9 cellular contexts compared by ENCODE assay signal in the genomic region with DNA sequence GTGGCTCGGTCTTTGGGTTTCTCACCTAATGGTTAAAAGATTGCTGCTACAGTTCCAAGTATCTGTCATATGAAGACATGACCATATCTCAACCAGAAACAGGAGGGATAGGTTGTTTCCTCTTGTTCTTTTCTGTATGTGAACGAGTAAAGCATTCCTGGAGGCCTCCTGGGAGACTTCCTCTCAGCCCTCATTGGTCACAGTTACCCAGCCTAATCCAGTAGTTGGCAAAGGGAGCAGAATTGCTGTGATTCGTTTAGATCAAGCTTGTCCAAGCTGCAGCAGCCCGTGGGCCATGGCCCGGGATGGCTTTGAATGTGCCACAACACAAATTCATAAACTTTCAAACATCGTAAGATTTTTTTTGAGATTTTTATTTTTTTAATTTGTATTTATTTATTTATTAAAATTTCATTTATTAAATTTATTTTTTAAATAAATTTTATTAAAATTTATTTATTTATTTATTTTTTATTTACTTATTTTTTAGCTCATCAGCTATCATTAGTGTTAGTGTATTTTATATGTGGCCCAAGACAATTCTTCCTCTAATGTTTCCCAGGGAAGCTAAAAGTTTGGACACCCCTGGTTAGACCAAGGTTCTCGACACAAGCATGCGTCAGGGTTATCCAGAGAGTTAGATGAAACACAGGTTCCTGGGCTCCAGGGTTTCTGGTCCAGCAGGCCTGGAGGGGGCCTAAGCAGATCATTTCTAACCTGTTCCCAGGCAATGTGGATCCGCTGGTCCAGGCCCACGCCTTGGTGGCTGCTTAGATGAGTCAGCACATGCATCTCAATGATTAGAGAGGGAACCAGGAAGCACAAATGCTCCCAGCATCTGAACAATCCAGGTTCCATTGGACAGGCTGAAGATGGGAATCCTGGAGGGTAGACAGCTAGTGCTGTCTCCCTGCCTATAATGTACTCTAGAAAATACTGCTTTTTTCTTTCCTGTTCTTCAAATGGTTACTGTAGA. TPM values are rescaled to one million over a fixed set of nuclear protein-coding genes. Genes with fewer than 3 reads are reported as not detected.
A peak's percentile ranks its signal among the peaks of the same experiment; 100 is the strongest.
DNase-seq lines count a peak whose midpoint lies in the region; TF ChIP-seq lines count a peak whose summit lies in the region.
"Had no signal": no experiment of that assay in that cellular context is flagged by ENCODE, and none has a peak within 500 bp of the region (broad histone marks: within the 10 kb centered on the region; RNA-seq: fewer than 3 reads in every experiment).

No MANE protein-coding gene starts in this region.

- no peaks in the 10 kb centered on the region for H3K4me1 ChIP-seq in endodermal cell (ENCODE audit: control insufficient read depth, insufficient read depth, low read length)

- no peak overlapping the region for H3K4me3 Mint-ChIP-seq in endodermal cell
- H3K4me3 Mint-ChIP-seq in osteocyte (ENCODE audit: unreplicated experiment), result no peak overlapping the region

- H3K36me3 Mint-ChIP-seq in endodermal cell (ENCODE audit: low read depth) (peaks cover 78% of the 10 kb centered on the region), osteocyte (ENCODE audit: unreplicated experiment) (peaks cover 44% of the 10 kb centered on the region)

- 95 to 100% methylated on average over 4 to 9 of the region's 10 CpGs for WGBS in endodermal cell (ENCODE audit: insufficient coverage in 1 of 2, insufficient read length in 1 of 2), 2 experiments

- no peaks in the 10 kb centered on the region for H3K27me3 Mint-ChIP-seq in endodermal cell (ENCODE audit: insufficient read depth)
- H3K27me3 Mint-ChIP-seq in osteocyte (ENCODE audit: unreplicated experiment), result no peaks in the 10 kb centered on the region

- H3K9ac ChIP-seq in endodermal cell (ENCODE audit: extremely low read depth, low read length, poor library complexity, severe bottlenecking), result no peak overlapping the region

- H3K9me3 Mint-ChIP-seq in endodermal cell (peaks cover 37% of the 10 kb centered on the region), osteocyte (ENCODE audit: unreplicated experiment) (no peaks in the 10 kb centered on the region)

- DNase-seq in NCI-H82 (lab: John Stamatoyannopoulos, UW) (peak; percentile 19), NCI-H82 treated with DMSO at 0.1 percent for 48 hours (lab: John Stamatoyannopoulos, UW; ENCODE audit: unreplicated experiment) (no peak), NCI-H69 (lab: John Stamatoyannopoulos, UW) (peak; percentile 1), endodermal cell (no peak), osteocyte (ENCODE audit: extremely low spot score, unreplicated experiment) (no peak), NCI-H2029 treated with DMSO at 0.1 percent for 48 hours (lab: John Stamatoyannopoulos, UW) (no peak), NCI-H1436 (lab: John Stamatoyannopoulos, UW) (no peak), GM19240 (ENCODE audit: insufficient read length, low spot score) (no peak)

- TF ChIP-seq CTCF in endodermal cell (conservative IDR thresholded peaks at IDR 0.05) (no peak), osteocyte (IDR thresholded peaks at IDR 0.05) (no peak)

- H3K27me3 ChIP-seq in endodermal cell (ENCODE audit: control insufficient read depth, insufficient read depth, low read length, poor library complexity, severe bottlenecking), result no peaks in the 10 kb centered on the region

- no peaks in the 10 kb centered on the region for H3K4me1 Mint-ChIP-seq in endodermal cell
- H3K4me1 Mint-ChIP-seq in osteocyte (ENCODE audit: unreplicated experiment), result peaks cover 19% of the 10 kb centered on the region

- no peak overlapping the region for H3K4me3 ChIP-seq in endodermal cell (ENCODE audit: low read length)
- H3K4me3 ChIP-seq: thoracic aorta had no signal

- peaks cover 74% of the 10 kb centered on the region for H3K36me3 ChIP-seq in endodermal cell (ENCODE audit: control insufficient read depth, insufficient read depth, low read length)

- peak overlapping the region; percentile 7 for H3K27ac Mint-ChIP-seq in endodermal cell
- peak overlapping the region; percentile 92 for H3K27ac Mint-ChIP-seq in osteocyte (ENCODE audit: unreplicated experiment)

- H3K27ac ChIP-seq in endodermal cell (ENCODE audit: low read depth, low read length), result no peak overlapping the region

- H3K9me3 ChIP-seq in endodermal cell (ENCODE audit: control insufficient read depth, low read length), result peaks cover 24% of the 10 kb centered on the region
- H3K9me3 ChIP-seq: thoracic aorta had no signal

RNA-seq across cellular contexts. Expression of a gene that starts 25.6 kb away (rescaled TPM):
- 100 to 1,000 TPM; 104 to 123 TPM for total RNA-seq in endodermal cell
- polyA plus RNA-seq in endodermal cell (2013, experiment 1 of 2), result 106 TPM
- 101 TPM for polyA plus RNA-seq in endodermal cell (2013, experiment 2 of 2)
- 65.3 and 68.5 TPM in 2 replicates for total RNA-seq in osteocyte

RNA-seq across cellular contexts. Expression of a gene that starts 25.9 kb away (rescaled TPM):
- total RNA-seq in endodermal cell (10 to 100 TPM; 88.7 to 93.9 TPM), osteocyte (56.2 and 57.6 TPM in 2 replicates)
- 89.2 TPM for polyA plus RNA-seq in endodermal cell (2013, experiment 1 of 2)
- 81.8 TPM for polyA plus RNA-seq in endodermal cell (2013, experiment 2 of 2)

Comparison
In these comparisons a context has a peak if more than half of its experiments do, and no peak if none do; other contexts are left out.
1. DNase-seq: peak in NCI-H82 (single experiment) and NCI-H69 (single experiment); none in NCI-H82 treated with DMSO at 0.1 percent for 48 hours (single experiment), endodermal cell (single experiment), osteocyte (single experiment), NCI-H2029 treated with DMSO at 0.1 percent for 48 hours (single experiment), NCI-H1436 (single experiment) and GM19240 (single experiment).